Comparison of ENCODE assay signal across 21 cellular contexts in the genomic region with DNA sequence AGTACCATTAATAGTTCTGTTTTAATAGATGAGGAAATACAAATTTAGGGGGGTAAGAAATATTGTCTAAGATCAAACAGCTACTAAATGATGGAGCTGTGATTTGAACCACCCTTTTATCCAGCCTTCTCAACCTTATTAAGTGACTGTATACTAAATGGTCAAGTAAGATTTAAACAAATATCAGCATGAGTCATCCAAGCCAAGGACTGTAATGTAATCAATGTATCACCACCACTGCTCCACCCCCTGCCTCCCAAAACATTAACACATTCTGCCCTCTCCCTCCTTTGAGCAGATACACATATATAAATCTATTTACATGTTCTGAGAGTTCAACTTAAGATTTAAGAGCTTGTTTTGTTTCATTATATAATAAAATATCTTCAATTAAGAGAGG. TPM values are rescaled to one million over a fixed set of nuclear protein-coding genes. Genes with fewer than 3 reads are reported as not detected.
A peak's percentile ranks its signal among the peaks of the same experiment; 100 is the strongest.
DNase-seq lines count a peak whose midpoint lies in the region; TF ChIP-seq lines count a peak whose summit lies in the region.
"Had no signal": no experiment of that assay in that cellular context is flagged by ENCODE, and none has a peak within 500 bp of the region (broad histone marks: within the 10 kb centered on the region; RNA-seq: fewer than 3 reads in every experiment).

No MANE protein-coding gene starts in this region.

- peaks cover 10% of the 10 kb centered on the region for H3K36me3 Mint-ChIP-seq in activated CD4-positive, alpha-beta memory T cell treated with anti-CD3 and anti-CD28 coated beads, Interleukin-2, amount 10 ng/mL, durations not matched to agents 7 days and 5 days (ENCODE audit: low read depth)

- H3K4me3 Mint-ChIP-seq in activated CD4-positive, alpha-beta memory T cell treated with anti-CD3 and anti-CD28 coated beads, Interleukin-2, amount 10 ng/mL, durations not matched to agents 7 days and 5 days, result no peak overlapping the region
- H3K4me3 Mint-ChIP-seq: activated CD4-positive, alpha-beta memory T cell treated with anti-CD3 and anti-CD28 coated beads for 36 hours; neural crest cell; T-helper 17 cell had no signal

- DNase-seq in DMS53 treated with DMSO at 0.1 percent for 48 hours (lab: John Stamatoyannopoulos, UW; ENCODE audit: unreplicated experiment) (peak; percentile 68), LHCN-M2 (ENCODE audit: low read depth) (peak; percentile 15), astrocyte of the hippocampus (ENCODE audit: low read depth, low spot score) (peak; percentile 13), foreskin fibroblast (peak; percentile 39 to 69), NOMO-1 treated with DMSO at 0.1 percent for 48 hours (lab: John Stamatoyannopoulos, UW; ENCODE audit: unreplicated experiment) (no peak), SHP77 treated with DMSO at 0.1 percent for 48 hours (lab: John Stamatoyannopoulos, UW) (no peak), cerebellar nuclear complex (lab: John Stamatoyannopoulos, UW) (no peak)
- DNase-seq in activated CD4-positive, alpha-beta memory T cell treated with anti-CD3 and anti-CD28 coated beads, Interleukin-2, amount 10 ng/mL, durations not matched to agents 7 days and 5 days, result no peak
- DNase-seq: activated CD4-positive, alpha-beta memory T cell treated with anti-CD3 and anti-CD28 coated beads for 36 hours; activated naive CD4-positive, alpha-beta T cell; body of pancreas; left cardiac atrium; NCI-H1092 treated with DMSO at 0.1 percent for 48 hours; NCI-H2107; NCI-H524 treated with DMSO at 0.1 percent for 48 hours; SJCRH30; stimulated activated CD4-positive, alpha-beta T cell treated with anti-CD3 and anti-CD28 coated beads, Interleukin-4, amount 100 ng/mL, for 4 hours; T-helper 17 cell; upper lobe of right lung had no signal

- no peaks in the 10 kb centered on the region for H3K4me1 Mint-ChIP-seq in activated CD4-positive, alpha-beta memory T cell treated with anti-CD3 and anti-CD28 coated beads, Interleukin-2, amount 10 ng/mL, durations not matched to agents 7 days and 5 days
- H3K4me1 Mint-ChIP-seq: neural crest cell, T-helper 17 cell had no signal

- H3K4me3 ChIP-seq in foreskin fibroblast (ENCODE audit: low read depth in 1 of 2, low read length in 2 of 2), result no peak overlapping the region
- H3K4me3 ChIP-seq: body of pancreas, GM12878, SJCRH30, upper lobe of right lung had no signal

- CTCF ChIA-PET in activated CD4-positive, alpha-beta memory T cell treated with anti-CD3 and anti-CD28 coated beads, Interleukin-2, amount 10 ng/mL, durations not matched to agents 7 days and 5 days (lab: Charles Lee), result interaction anchor here (0.5 kb wide), 1 partner anchor 298 kb away, joined by 3 read pairs; no protein-coding TSS in a partner anchor

- POLR2A ChIA-PET in activated CD4-positive, alpha-beta memory T cell treated with anti-CD3 and anti-CD28 coated beads, Interleukin-2, amount 10 ng/mL, durations not matched to agents 7 days and 5 days (lab: Charles Lee), result no interaction called here

- no peaks in the 10 kb centered on the region for H3K27me3 Mint-ChIP-seq in activated CD4-positive, alpha-beta memory T cell treated with anti-CD3 and anti-CD28 coated beads, Interleukin-2, amount 10 ng/mL, durations not matched to agents 7 days and 5 days
- H3K27me3 Mint-ChIP-seq: activated CD4-positive, alpha-beta memory T cell treated with anti-CD3 and anti-CD28 coated beads for 36 hours; T-helper 17 cell had no signal

- H3K9me3 Mint-ChIP-seq in activated CD4-positive, alpha-beta memory T cell treated with anti-CD3 and anti-CD28 coated beads, Interleukin-2, amount 10 ng/mL, durations not matched to agents 7 days and 5 days, result no peaks in the 10 kb centered on the region
- H3K9me3 Mint-ChIP-seq: activated CD4-positive, alpha-beta memory T cell treated with anti-CD3 and anti-CD28 coated beads for 36 hours; neural crest cell had no signal

- no peak for TF ChIP-seq CTCF in foreskin fibroblast (IDR thresholded peaks at IDR 0.05; ENCODE audit: low read depth, low read length)

- no peak overlapping the region for H3K27ac Mint-ChIP-seq in activated CD4-positive, alpha-beta memory T cell treated with anti-CD3 and anti-CD28 coated beads, Interleukin-2, amount 10 ng/mL, durations not matched to agents 7 days and 5 days
- H3K27ac Mint-ChIP-seq: activated CD4-positive, alpha-beta memory T cell treated with anti-CD3 and anti-CD28 coated beads for 36 hours; T-helper 17 cell had no signal

RNA-seq across cellular contexts. Expression of a gene that starts 58.9 kb away (rescaled TPM):
- total RNA-seq in LHCN-M2 (2014; rRNA removed), result 31.9 and 33.8 TPM in 2 replicates
- polyA plus RNA-seq in LHCN-M2 (2012), result 5.3 TPM
- 10 to 100 TPM; 19.1 to 20.0 TPM for total RNA-seq in activated CD4-positive, alpha-beta memory T cell treated with anti-CD3 and anti-CD28 coated beads, Interleukin-2, amount 10 ng/mL, durations not matched to agents 7 days and 5 days

Comparison
In these comparisons a context has a peak if more than half of its experiments do, and no peak if none do; other contexts are left out.
1. DNase-seq: peak in DMS53 treated with DMSO at 0.1 percent for 48 hours (single experiment), LHCN-M2 (single experiment), astrocyte of the hippocampus (single experiment) and foreskin fibroblast (2 of 2); none in NOMO-1 treated with DMSO at 0.1 percent for 48 hours (single experiment), activated CD4-positive, alpha-beta memory T cell treated with anti-CD3 and anti-CD28 coated beads, Interleukin-2, amount 10 ng/mL, durations not matched to agents 7 days and 5 days (single experiment), SHP77 treated with DMSO at 0.1 percent for 48 hours (single experiment) and cerebellar nuclear complex (0 of 2).